22 cellular contexts compared by ENCODE assay signal in genomic region chr1:119133987-119134386, GRCh38. TPM values are rescaled to one million over a fixed set of nuclear protein-coding genes. Genes with fewer than 3 reads are reported as not detected.
A peak's percentile ranks its signal among the peaks of the same experiment; 100 is the strongest.
DNase-seq lines count a peak whose midpoint lies in the region; ATAC-seq, FAIRE-seq and TF ChIP-seq lines count a peak whose summit lies in the region.
"Had no signal": no experiment of that assay in that cellular context is flagged by ENCODE, and none has a peak within 500 bp of the region (broad histone marks: within the 10 kb centered on the region; RNA-seq: fewer than 3 reads in every experiment).

No MANE protein-coding gene starts in this region.

- intact Hi-C loops in prostate gland (cut with DNase I), result no loop called here
- intact Hi-C loops in activated naive CD4-positive, alpha-beta T cell treated with anti-CD3 and anti-CD28 coated beads for 36 hours (cut with micrococcal nuclease), result no loop called here

- H3K9me3 Mint-ChIP-seq in activated naive CD4-positive, alpha-beta T cell treated with anti-CD3 and anti-CD28 coated beads for 36 hours, result no peaks in the 10 kb centered on the region
- H3K9me3 Mint-ChIP-seq: activated CD4-positive, alpha-beta T cell treated with anti-CD3 and anti-CD28 coated beads, Interleukin-2, amount 10 ng/mL, durations not matched to agents 24 days and 14 days; activated naive CD8-positive, alpha-beta T cell treated with anti-CD3 and anti-CD28 coated beads, Interleukin-2, amount 50 U/mL, for 24 hours; H9; natural killer cell had no signal

- H3K9me2 ChIP-seq in GM23248 (ENCODE audit: insufficient read depth), result no peaks in the 10 kb centered on the region

- TF ChIP-seq POLR2A in prostate gland (IDR thresholded peaks at IDR 0.05), result no peak

- peaks cover 37% of the 10 kb centered on the region for H3K4me1 ChIP-seq in GM23248 (ENCODE audit: insufficient read depth)
- H3K4me1 ChIP-seq in adipocyte (ENCODE audit: control insufficient read depth, insufficient read depth, low read length), result peaks cover 68% of the 10 kb centered on the region
- H3K4me1 ChIP-seq in foreskin keratinocyte, result no peaks in the 10 kb centered on the region
- no peaks in the 10 kb centered on the region for H3K4me1 ChIP-seq in prostate gland (replicated peaks)
- H3K4me1 ChIP-seq: parathyroid adenoma had no signal

- H3K36me3 ChIP-seq in GM23248 (ENCODE audit: low read depth) (no peaks in the 10 kb centered on the region), adipocyte (ENCODE audit: control insufficient read depth, insufficient read depth, low read length, severe bottlenecking) (no peaks in the 10 kb centered on the region), prostate gland (no peaks in the 10 kb centered on the region)

- H3K9me3 ChIP-seq in GM23248 (ENCODE audit: low read depth) (no peaks in the 10 kb centered on the region), adipocyte (ENCODE audit: control insufficient read depth, low read length) (no peaks in the 10 kb centered on the region), prostate gland (no peaks in the 10 kb centered on the region)

- DNase-seq in A172 (ENCODE audit: low spot score) (peak; percentile 36), GM23248 (peak; percentile 53), adipocyte (ENCODE audit: low read depth) (peak; percentile 41), foreskin keratinocyte (peak; percentile 2 to 15), NCI-H82 treated with DMSO at 0.1 percent for 48 hours (lab: John Stamatoyannopoulos, UW; ENCODE audit: unreplicated experiment) (no peak), prostate gland (ENCODE audit: low spot score) (no peak), GM19239 (ENCODE audit: insufficient read length, low spot score) (no peak)
- no peak for DNase-seq in activated naive CD4-positive, alpha-beta T cell treated with anti-CD3 and anti-CD28 coated beads for 36 hours
- DNase-seq: activated CD4-positive, alpha-beta T cell treated with anti-CD3 and anti-CD28 coated beads, Interleukin-2, amount 10 ng/mL, durations not matched to agents 24 days and 14 days; activated naive CD8-positive, alpha-beta T cell treated with anti-CD3 and anti-CD28 coated beads, Interleukin-2, amount 50 U/mL, for 24 hours; H9; left colon; MM.1S; natural killer cell; NCI-H187; PC-3; SHP77 treated with DMSO at 0.1 percent for 48 hours; T-helper 2 cell had no signal

- peaks cover 2% of the 10 kb centered on the region for H3K4me1 Mint-ChIP-seq in activated naive CD4-positive, alpha-beta T cell treated with anti-CD3 and anti-CD28 coated beads for 36 hours (ENCODE audit: low read depth)
- H3K4me1 Mint-ChIP-seq: activated CD4-positive, alpha-beta T cell treated with anti-CD3 and anti-CD28 coated beads, Interleukin-2, amount 10 ng/mL, durations not matched to agents 24 days and 14 days; natural killer cell had no signal

- no peak overlapping the region for H3K4me3 ChIP-seq in GM23248
- H3K4me3 ChIP-seq in adipocyte (ENCODE audit: low read length), result no peak overlapping the region
- H3K4me3 ChIP-seq in prostate gland, result no peak overlapping the region

- no peak for FAIRE-seq in GM19239 (lab: Jason Lieb, UNC)
- FAIRE-seq: GM12892 had no signal

- H3K27me3 ChIP-seq in GM23248 (replicated peaks; ENCODE audit: insufficient read depth), result no peaks in the 10 kb centered on the region
- no peaks in the 10 kb centered on the region for H3K27me3 ChIP-seq in adipocyte (replicated peaks; ENCODE audit: control insufficient read depth, insufficient read depth, low read length)
- H3K27me3 ChIP-seq in foreskin keratinocyte, result no peaks in the 10 kb centered on the region
- H3K27me3 ChIP-seq in prostate gland (replicated peaks; ENCODE audit: insufficient read depth), result no peaks in the 10 kb centered on the region

- whole genome bisulfite sequencing in GM23248 (ENCODE audit: low coverage in 1 of 2, low lambda C conversion rate in 2 of 2, missing lambda C conversion rate in 2 of 2), 2 experiments, result 86 to 90% methylated on average over 1 of the region's 1 CpG
- 89% methylated on average over 1 of the region's 1 CpG for WGBS in prostate gland

- ATAC-seq in foreskin keratinocyte, result no peak
- ATAC-seq: activated naive CD8-positive, alpha-beta T cell treated with anti-CD3 and anti-CD28 coated beads, Interleukin-2, amount 50 U/mL, for 24 hours; natural killer cell; PC-3; sciatic nerve had no signal

- H2AFZ ChIP-seq in GM23248, result no peak overlapping the region
- H2AFZ ChIP-seq: parathyroid adenoma had no signal

- peak overlapping the region; percentile 46 for H3K4me2 ChIP-seq in GM23248 (ENCODE audit: unreplicated experiment)

- no peak overlapping the region for H3K27ac Mint-ChIP-seq in activated naive CD4-positive, alpha-beta T cell treated with anti-CD3 and anti-CD28 coated beads for 36 hours
- H3K27ac Mint-ChIP-seq: activated CD4-positive, alpha-beta T cell treated with anti-CD3 and anti-CD28 coated beads, Interleukin-2, amount 10 ng/mL, durations not matched to agents 24 days and 14 days; activated naive CD8-positive, alpha-beta T cell treated with anti-CD3 and anti-CD28 coated beads, Interleukin-2, amount 50 U/mL, for 24 hours had no signal

- no peaks in the 10 kb centered on the region for H4K20me1 ChIP-seq in GM23248 (ENCODE audit: insufficient read depth)

- H3K9ac ChIP-seq in GM23248 (no peak overlapping the region), adipocyte (ENCODE audit: low read length) (peak overlapping the region; percentile 59)
- H3K9ac ChIP-seq: parathyroid adenoma had no signal

- peaks cover 26% of the 10 kb centered on the region for H3F3A ChIP-seq in GM23248 (ENCODE audit: insufficient read depth)

- TF ChIP-seq CTCF in foreskin keratinocyte (conservative IDR thresholded peaks at IDR 0.05) (no peak), prostate gland (IDR thresholded peaks at IDR 0.05) (no peak)

- H3K36me3 Mint-ChIP-seq in activated naive CD4-positive, alpha-beta T cell treated with anti-CD3 and anti-CD28 coated beads for 36 hours (ENCODE audit: low read depth), result peaks cover 23% of the 10 kb centered on the region
- H3K36me3 Mint-ChIP-seq: natural killer cell had no signal

- H3K4me3 Mint-ChIP-seq in activated naive CD4-positive, alpha-beta T cell treated with anti-CD3 and anti-CD28 coated beads for 36 hours, result no peak overlapping the region
- H3K4me3 Mint-ChIP-seq: activated CD4-positive, alpha-beta T cell treated with anti-CD3 and anti-CD28 coated beads, Interleukin-2, amount 10 ng/mL, durations not matched to agents 24 days and 14 days; activated naive CD8-positive, alpha-beta T cell treated with anti-CD3 and anti-CD28 coated beads, Interleukin-2, amount 50 U/mL, for 24 hours; H9; natural killer cell had no signal

- peaks cover 61% of the 10 kb centered on the region for H3K79me2 ChIP-seq in GM23248 (ENCODE audit: insufficient read depth)

- no peaks in the 10 kb centered on the region for H3K27me3 Mint-ChIP-seq in activated naive CD4-positive, alpha-beta T cell treated with anti-CD3 and anti-CD28 coated beads for 36 hours (ENCODE audit: low read depth)
- H3K27me3 Mint-ChIP-seq: activated CD4-positive, alpha-beta T cell treated with anti-CD3 and anti-CD28 coated beads, Interleukin-2, amount 10 ng/mL, durations not matched to agents 24 days and 14 days; activated naive CD8-positive, alpha-beta T cell treated with anti-CD3 and anti-CD28 coated beads, Interleukin-2, amount 50 U/mL, for 24 hours had no signal

- CTCF ChIA-PET in activated naive CD4-positive, alpha-beta T cell treated with anti-CD3 and anti-CD28 coated beads for 36 hours (lab: Charles Lee), result no interaction called here

- in situ Hi-C loops in GM23248 (cut with MboI), result no loop called here

- H3K27ac ChIP-seq in GM23248 (peak overlapping the region; percentile 38), foreskin keratinocyte (no peak overlapping the region), prostate gland (no peak overlapping the region)
- H3K27ac ChIP-seq: 22Rv1, parathyroid adenoma had no signal

RNA-seq across cellular contexts. Expression of gene WARS2, which starts 6.5 kb away (rescaled TPM):
- 8.1 and 10.4 TPM in 2 replicates for total RNA-seq in A172 (2014; rRNA removed; shearing (Covaris generic))
- total RNA-seq in GM23248 (2014; rRNA removed; shearing (Covaris generic)), result 13.0 and 13.8 TPM in 2 replicates
- polyA plus RNA-seq in GM23248 (2016; fragmentation: Nextera tagmentation; extraction: Ambion mirVana) (7.9 and 9.6 TPM in 2 replicates), foreskin keratinocyte (4.3 and 5.5 TPM in 2 replicates)
- total RNA-seq in foreskin keratinocyte (9.4 and 9.9 TPM in 2 replicates), prostate gland (10 to 100 TPM; 15.6 to 22.0 TPM)
- 10 to 100 TPM; 28.3 to 30.0 TPM for total RNA-seq in activated naive CD4-positive, alpha-beta T cell treated with anti-CD3 and anti-CD28 coated beads for 36 hours

Comparison
In these comparisons a context has a peak if more than half of its experiments do, and no peak if none do; other contexts are left out.
1. DNase-seq: peak in A172 (single experiment), GM23248 (single experiment), adipocyte (single experiment) and foreskin keratinocyte (2 of 2); none in NCI-H82 treated with DMSO at 0.1 percent for 48 hours (single experiment), prostate gland (single experiment), activated naive CD4-positive, alpha-beta T cell treated with anti-CD3 and anti-CD28 coated beads for 36 hours (single experiment) and GM19239 (single experiment).